Comparison of ENCODE assay signal across 1 cellular context in the genomic region with DNA sequence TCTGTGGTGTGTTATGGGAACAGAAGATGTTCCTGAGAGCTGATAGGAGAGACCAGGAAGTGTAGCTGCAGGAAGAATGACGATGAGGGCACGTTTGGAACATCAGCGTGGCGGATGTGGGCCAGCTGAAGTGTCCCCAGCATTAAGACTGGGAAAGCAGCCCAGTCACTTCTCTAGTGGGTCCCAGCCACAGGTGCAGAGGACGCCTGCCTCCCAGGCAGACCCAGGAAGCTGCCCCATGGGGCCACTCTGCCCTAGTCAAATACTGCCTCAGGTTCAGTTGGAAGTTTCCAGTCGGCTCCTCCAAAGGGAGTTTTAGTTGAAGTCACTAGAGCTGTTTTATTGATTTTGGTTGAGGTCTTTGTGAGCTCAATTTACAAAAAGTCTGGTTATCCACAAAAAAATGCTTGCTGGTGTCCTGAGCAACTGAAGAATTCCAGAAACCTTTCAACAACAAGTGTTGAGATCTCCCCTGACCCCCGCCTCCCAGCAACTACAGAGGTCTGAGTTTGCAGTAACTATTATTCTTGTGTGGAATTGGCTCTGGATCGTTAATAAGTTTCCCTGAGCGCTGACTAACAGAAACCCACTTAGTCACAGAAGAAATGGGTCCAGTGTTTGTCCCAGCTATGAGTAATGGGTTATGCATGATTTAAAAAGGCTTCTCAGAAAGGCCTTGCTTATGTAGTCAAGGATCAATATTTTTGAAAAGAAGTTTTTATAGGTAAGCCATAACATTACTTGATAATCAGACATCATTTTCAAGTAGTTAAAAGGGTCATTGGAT.
TF ChIP-seq lines count a peak whose summit lies in the region.

No MANE protein-coding gene starts in this region.

TF ChIP-seq in HepG2, 621 proteins besides CTCF, POLR2A, EP300 and RAD21 (continues in another document):
- TF ChIP-seq, protein P1, sequence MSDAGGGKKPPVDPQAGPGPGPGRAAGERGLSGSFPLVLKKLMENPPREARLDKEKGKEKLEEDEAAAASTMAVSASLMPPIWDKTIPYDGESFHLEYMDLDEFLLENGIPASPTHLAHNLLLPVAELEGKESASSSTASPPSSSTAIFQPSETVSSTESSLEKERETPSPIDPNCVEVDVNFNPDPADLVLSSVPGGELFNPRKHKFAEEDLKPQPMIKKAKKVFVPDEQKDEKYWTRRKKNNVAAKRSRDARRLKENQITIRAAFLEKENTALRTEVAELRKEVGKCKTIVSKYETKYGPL (CRISPR knock-in tag; IDR thresholded peaks at IDR 0.05), result no peak
- no peak for TF ChIP-seq EED (CRISPR knock-in tag; IDR thresholded peaks at IDR 0.05)
- TF ChIP-seq, protein P2, sequence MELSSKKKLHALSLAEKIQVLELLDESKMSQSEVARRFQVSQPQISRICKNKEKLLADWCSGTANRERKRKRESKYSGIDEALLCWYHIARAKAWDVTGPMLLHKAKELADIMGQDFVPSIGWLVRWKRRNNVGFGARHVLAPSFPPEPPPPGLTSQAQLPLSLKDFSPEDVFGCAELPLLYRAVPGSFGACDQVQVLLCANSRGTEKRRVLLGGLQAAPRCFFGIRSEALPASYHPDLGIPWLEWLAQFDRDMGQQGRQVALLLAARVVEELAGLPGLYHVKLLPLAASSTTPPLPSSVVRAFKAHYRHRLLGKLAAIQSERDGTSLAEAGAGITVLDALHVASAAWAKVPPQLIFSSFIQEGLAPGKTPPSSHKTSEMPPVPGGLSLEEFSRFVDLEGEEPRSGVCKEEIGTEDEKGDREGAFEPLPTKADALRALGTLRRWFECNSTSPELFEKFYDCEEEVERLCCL (CRISPR knock-in tag; IDR thresholded peaks at IDR 0.05; ENCODE audit: borderline replicate concordance), result no peak
- no peak for TF ChIP-seq CC2D1A (CRISPR knock-in tag; IDR thresholded peaks at IDR 0.05)
- no peak for TF ChIP-seq ZNF282 (IDR thresholded peaks at IDR 0.05; ENCODE audit: partially characterized antibody)
- peak; percentile 25; the same call in 1 of the 2 replicates for TF ChIP-seq NR2F6 (IDR thresholded peaks at IDR 0.05)
- TF ChIP-seq NR2F6 (CRISPR knock-in tag; IDR thresholded peaks at IDR 0.05), result 0 out of 2 replicates have a peak, but pooled peaks have one; percentile 11
- TF ChIP-seq ATF1 (CRISPR knock-in tag; IDR thresholded peaks at IDR 0.05), result no peak
- TF ChIP-seq, protein P3, sequence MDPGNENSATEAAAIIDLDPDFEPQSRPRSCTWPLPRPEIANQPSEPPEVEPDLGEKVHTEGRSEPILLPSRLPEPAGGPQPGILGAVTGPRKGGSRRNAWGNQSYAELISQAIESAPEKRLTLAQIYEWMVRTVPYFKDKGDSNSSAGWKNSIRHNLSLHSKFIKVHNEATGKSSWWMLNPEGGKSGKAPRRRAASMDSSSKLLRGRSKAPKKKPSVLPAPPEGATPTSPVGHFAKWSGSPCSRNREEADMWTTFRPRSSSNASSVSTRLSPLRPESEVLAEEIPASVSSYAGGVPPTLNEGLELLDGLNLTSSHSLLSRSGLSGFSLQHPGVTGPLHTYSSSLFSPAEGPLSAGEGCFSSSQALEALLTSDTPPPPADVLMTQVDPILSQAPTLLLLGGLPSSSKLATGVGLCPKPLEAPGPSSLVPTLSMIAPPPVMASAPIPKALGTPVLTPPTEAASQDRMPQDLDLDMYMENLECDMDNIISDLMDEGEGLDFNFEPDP (CRISPR knock-in tag; conservative IDR thresholded peaks at IDR 0.05), result no peak
- no peak for TF ChIP-seq SP1 (IDR thresholded peaks at IDR 0.05)
- TF ChIP-seq SP1 (CRISPR knock-in tag; IDR thresholded peaks at IDR 0.05), result no peak
- TF ChIP-seq ZNF562 (CRISPR knock-in tag; IDR thresholded peaks at IDR 0.05; ENCODE audit: borderline replicate concordance), result no peak
- TF ChIP-seq ARNT2 (CRISPR knock-in tag; IDR thresholded peaks at IDR 0.05; ENCODE audit: low read depth), result no peak
- 0 out of 2 replicates have a peak, but pooled peaks have one; percentile 25 for TF ChIP-seq ZNF501 (CRISPR knock-in tag; IDR thresholded peaks at IDR 0.05)
- TF ChIP-seq WIZ (CRISPR knock-in tag; IDR thresholded peaks at IDR 0.05), result no peak
- 0 out of 2 replicates have a peak, but pooled peaks have one; percentile 63 for TF ChIP-seq CBFB (CRISPR knock-in tag; IDR thresholded peaks at IDR 0.05)
- no peak for TF ChIP-seq ZSCAN21 (CRISPR knock-in tag; IDR thresholded peaks at IDR 0.05; ENCODE audit: borderline replicate concordance)
- TF ChIP-seq, protein P4, sequence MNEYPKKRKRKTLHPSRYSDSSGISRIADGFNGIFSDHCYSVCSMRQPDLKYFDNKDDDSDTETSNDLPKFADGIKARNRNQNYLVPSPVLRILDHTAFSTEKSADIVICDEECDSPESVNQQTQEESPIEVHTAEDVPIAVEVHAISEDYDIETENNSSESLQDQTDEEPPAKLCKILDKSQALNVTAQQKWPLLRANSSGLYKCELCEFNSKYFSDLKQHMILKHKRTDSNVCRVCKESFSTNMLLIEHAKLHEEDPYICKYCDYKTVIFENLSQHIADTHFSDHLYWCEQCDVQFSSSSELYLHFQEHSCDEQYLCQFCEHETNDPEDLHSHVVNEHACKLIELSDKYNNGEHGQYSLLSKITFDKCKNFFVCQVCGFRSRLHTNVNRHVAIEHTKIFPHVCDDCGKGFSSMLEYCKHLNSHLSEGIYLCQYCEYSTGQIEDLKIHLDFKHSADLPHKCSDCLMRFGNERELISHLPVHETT (CRISPR knock-in tag; conservative IDR thresholded peaks at IDR 0.05), result no peak; the same call in 1 of the 2 replicates
- no peak for TF ChIP-seq SAFB2 (CRISPR knock-in tag; IDR thresholded peaks at IDR 0.05; ENCODE audit: borderline replicate concordance, low read depth)
- TF ChIP-seq MTF1 (CRISPR knock-in tag; IDR thresholded peaks at IDR 0.05), result no peak
- TF ChIP-seq, protein P5, sequence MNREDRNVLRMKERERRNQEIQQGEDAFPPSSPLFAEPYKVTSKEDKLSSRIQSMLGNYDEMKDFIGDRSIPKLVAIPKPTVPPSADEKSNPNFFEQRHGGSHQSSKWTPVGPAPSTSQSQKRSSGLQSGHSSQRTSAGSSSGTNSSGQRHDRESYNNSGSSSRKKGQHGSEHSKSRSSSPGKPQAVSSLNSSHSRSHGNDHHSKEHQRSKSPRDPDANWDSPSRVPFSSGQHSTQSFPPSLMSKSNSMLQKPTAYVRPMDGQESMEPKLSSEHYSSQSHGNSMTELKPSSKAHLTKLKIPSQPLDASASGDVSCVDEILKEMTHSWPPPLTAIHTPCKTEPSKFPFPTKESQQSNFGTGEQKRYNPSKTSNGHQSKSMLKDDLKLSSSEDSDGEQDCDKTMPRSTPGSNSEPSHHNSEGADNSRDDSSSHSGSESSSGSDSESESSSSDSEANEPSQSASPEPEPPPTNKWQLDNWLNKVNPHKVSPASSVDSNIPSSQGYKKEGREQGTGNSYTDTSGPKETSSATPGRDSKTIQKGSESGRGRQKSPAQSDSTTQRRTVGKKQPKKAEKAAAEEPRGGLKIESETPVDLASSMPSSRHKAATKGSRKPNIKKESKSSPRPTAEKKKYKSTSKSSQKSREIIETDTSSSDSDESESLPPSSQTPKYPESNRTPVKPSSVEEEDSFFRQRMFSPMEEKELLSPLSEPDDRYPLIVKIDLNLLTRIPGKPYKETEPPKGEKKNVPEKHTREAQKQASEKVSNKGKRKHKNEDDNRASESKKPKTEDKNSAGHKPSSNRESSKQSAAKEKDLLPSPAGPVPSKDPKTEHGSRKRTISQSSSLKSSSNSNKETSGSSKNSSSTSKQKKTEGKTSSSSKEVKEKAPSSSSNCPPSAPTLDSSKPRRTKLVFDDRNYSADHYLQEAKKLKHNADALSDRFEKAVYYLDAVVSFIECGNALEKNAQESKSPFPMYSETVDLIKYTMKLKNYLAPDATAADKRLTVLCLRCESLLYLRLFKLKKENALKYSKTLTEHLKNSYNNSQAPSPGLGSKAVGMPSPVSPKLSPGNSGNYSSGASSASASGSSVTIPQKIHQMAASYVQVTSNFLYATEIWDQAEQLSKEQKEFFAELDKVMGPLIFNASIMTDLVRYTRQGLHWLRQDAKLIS (CRISPR knock-in tag; IDR thresholded peaks at IDR 0.05), result peak; percentile 51; the same call in 1 of the 2 replicates
- TF ChIP-seq SNAPC2 (CRISPR knock-in tag; IDR thresholded peaks at IDR 0.05), result no peak
- no peak for TF ChIP-seq ZNF296 (CRISPR knock-in tag; conservative IDR thresholded peaks at IDR 0.05)
- peak; percentile 49 for TF ChIP-seq MED8 (CRISPR knock-in tag; IDR thresholded peaks at IDR 0.05; ENCODE audit: insufficient replicate concordance)
- TF ChIP-seq, protein P6, sequence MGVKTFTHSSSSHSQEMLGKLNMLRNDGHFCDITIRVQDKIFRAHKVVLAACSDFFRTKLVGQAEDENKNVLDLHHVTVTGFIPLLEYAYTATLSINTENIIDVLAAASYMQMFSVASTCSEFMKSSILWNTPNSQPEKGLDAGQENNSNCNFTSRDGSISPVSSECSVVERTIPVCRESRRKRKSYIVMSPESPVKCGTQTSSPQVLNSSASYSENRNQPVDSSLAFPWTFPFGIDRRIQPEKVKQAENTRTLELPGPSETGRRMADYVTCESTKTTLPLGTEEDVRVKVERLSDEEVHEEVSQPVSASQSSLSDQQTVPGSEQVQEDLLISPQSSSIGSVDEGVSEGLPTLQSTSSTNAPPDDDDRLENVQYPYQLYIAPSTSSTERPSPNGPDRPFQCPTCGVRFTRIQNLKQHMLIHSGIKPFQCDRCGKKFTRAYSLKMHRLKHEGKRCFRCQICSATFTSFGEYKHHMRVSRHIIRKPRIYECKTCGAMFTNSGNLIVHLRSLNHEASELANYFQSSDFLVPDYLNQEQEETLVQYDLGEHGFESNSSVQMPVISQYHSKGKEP (CRISPR knock-in tag; IDR thresholded peaks at IDR 0.05), result no peak
- TF ChIP-seq ZFP82 (CRISPR knock-in tag; IDR thresholded peaks at IDR 0.05; ENCODE audit: borderline replicate concordance), result no peak
- TF ChIP-seq ZNF709 (CRISPR knock-in tag; IDR thresholded peaks at IDR 0.05), result peak; percentile 66; the same call in 1 of the 2 replicates
- no peak; the same call in 1 of the 2 replicates for TF ChIP-seq ZNF782 (CRISPR knock-in tag; IDR thresholded peaks at IDR 0.05; ENCODE audit: borderline replicate concordance)
- peak; percentile 13; the same call in 1 of the 2 replicates for TF ChIP-seq RBFOX2 (IDR thresholded peaks at IDR 0.05; ENCODE audit: low read depth, low read length)
- no peak for TF ChIP-seq BRCA1 (CRISPR knock-in tag; IDR thresholded peaks at IDR 0.05)
- TF ChIP-seq, protein P7, sequence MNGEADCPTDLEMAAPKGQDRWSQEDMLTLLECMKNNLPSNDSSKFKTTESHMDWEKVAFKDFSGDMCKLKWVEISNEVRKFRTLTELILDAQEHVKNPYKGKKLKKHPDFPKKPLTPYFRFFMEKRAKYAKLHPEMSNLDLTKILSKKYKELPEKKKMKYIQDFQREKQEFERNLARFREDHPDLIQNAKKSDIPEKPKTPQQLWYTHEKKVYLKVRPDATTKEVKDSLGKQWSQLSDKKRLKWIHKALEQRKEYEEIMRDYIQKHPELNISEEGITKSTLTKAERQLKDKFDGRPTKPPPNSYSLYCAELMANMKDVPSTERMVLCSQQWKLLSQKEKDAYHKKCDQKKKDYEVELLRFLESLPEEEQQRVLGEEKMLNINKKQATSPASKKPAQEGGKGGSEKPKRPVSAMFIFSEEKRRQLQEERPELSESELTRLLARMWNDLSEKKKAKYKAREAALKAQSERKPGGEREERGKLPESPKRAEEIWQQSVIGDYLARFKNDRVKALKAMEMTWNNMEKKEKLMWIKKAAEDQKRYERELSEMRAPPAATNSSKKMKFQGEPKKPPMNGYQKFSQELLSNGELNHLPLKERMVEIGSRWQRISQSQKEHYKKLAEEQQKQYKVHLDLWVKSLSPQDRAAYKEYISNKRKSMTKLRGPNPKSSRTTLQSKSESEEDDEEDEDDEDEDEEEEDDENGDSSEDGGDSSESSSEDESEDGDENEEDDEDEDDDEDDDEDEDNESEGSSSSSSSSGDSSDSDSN (CRISPR knock-in tag; IDR thresholded peaks at IDR 0.05), result peak; percentile 65
- TF ChIP-seq MAF1 (CRISPR knock-in tag; IDR thresholded peaks at IDR 0.05; ENCODE audit: borderline replicate concordance), result peak; percentile 34; the same call in 1 of the 2 replicates
- TF ChIP-seq, protein P8, sequence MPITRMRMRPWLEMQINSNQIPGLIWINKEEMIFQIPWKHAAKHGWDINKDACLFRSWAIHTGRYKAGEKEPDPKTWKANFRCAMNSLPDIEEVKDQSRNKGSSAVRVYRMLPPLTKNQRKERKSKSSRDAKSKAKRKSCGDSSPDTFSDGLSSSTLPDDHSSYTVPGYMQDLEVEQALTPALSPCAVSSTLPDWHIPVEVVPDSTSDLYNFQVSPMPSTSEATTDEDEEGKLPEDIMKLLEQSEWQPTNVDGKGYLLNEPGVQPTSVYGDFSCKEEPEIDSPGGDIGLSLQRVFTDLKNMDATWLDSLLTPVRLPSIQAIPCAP (CRISPR knock-in tag; IDR thresholded peaks at IDR 0.05; ENCODE audit: low read depth), result no peak
- TF ChIP-seq, protein P9, sequence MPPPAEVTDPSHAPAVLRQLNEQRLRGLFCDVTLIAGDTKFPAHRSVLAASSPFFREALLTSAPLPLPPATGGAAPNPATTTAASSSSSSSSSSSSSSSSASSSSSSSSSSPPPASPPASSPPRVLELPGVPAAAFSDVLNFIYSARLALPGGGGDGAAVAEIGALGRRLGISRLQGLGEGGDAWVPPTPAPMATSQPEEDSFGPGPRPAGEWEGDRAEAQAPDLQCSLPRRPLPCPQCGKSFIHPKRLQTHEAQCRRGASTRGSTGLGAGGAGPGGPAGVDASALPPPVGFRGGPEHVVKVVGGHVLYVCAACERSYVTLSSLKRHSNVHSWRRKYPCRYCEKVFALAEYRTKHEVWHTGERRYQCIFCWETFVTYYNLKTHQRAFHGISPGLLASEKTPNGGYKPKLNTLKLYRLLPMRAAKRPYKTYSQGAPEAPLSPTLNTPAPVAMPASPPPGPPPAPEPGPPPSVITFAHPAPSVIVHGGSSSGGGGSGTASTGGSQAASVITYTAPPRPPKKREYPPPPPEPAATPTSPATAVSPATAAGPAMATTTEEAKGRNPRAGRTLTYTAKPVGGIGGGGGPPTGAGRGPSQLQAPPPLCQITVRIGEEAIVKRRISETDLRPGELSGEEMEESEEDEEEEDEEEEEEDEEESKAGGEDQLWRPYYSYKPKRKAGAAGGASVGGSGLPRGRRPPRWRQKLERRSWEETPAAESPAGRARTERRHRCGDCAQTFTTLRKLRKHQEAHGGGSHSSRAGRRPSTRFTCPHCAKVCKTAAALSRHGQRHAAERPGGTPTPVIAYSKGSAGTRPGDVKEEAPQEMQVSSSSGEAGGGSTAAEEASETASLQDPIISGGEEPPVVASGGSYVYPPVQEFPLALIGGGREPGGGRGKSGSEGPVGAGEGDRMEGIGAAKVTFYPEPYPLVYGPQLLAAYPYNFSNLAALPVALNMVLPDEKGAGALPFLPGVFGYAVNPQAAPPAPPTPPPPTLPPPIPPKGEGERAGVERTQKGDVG (CRISPR knock-in tag; IDR thresholded peaks at IDR 0.05; ENCODE audit: borderline replicate concordance), result peak; percentile 84; the same call in 1 of the 2 replicates
- TF ChIP-seq ZSCAN12 (CRISPR knock-in tag; IDR thresholded peaks at IDR 0.05), result no peak
- no peak for TF ChIP-seq MTF2 (CRISPR knock-in tag; IDR thresholded peaks at IDR 0.05; ENCODE audit: borderline replicate concordance)
- TF ChIP-seq, protein P10, sequence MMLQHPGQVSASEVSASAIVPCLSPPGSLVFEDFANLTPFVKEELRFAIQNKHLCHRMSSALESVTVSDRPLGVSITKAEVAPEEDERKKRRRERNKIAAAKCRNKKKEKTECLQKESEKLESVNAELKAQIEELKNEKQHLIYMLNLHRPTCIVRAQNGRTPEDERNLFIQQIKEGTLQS (CRISPR knock-in tag; IDR thresholded peaks at IDR 0.05), result 0 out of 2 replicates have a peak, but pooled peaks have one; percentile 7
- TF ChIP-seq HNF4G (IDR thresholded peaks at IDR 0.05; ENCODE audit: borderline replicate concordance, low read depth, low read length), result no peak
- 0 out of 2 replicates have a peak, but pooled peaks have one; percentile 33 for TF ChIP-seq HNF4G (CRISPR knock-in tag; IDR thresholded peaks at IDR 0.05; ENCODE audit: borderline replicate concordance, low read depth)
